15 cellular contexts compared by ENCODE assay signal in the genomic region with DNA sequence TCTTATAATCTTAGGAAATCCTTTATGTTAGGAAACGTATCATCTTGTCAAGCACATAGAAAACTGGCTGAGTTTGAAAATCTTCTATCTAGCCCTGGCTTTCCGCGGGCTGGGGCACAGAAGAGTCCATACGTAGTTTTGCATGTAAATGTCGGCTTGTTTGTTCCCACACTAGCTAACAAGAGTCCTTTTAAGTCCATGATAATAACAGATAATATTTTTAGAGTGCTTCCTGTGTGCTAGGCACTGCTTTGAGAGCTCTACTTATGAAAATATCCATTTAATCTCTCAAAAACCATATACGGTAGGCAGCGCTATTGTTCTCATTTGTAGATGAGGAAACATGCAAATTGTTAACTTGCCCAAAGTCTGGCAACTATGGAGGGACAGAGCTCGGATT. TPM values are rescaled to one million over a fixed set of nuclear protein-coding genes. Genes with fewer than 3 reads are reported as not detected.
A peak's percentile ranks its signal among the peaks of the same experiment; 100 is the strongest.
DNase-seq lines count a peak whose midpoint lies in the region; ATAC-seq and TF ChIP-seq lines count a peak whose summit lies in the region.
"Had no signal": no experiment of that assay in that cellular context is flagged by ENCODE, and none has a peak within 500 bp of the region (broad histone marks: within the 10 kb centered on the region; RNA-seq: fewer than 3 reads in every experiment).

No MANE protein-coding gene starts in this region.

- no peaks in the 10 kb centered on the region for H3K27me3 Mint-ChIP-seq in dendritic cell treated with granulocyte-macrophage colony-stimulating factor and Interleukin-4, amounts not matched to agents 40 ng/mL and 50 ng/mL, for 4 days

- ATAC-seq in upper lobe of right lung (no peak), HG02623 (IDR thresholded peaks at IDR 0.05; ENCODE audit: unreplicated experiment) (no peak)

- H3K4me3 Mint-ChIP-seq in dendritic cell treated with granulocyte-macrophage colony-stimulating factor and Interleukin-4, amounts not matched to agents 40 ng/mL and 50 ng/mL, for 4 days = no peak overlapping the region
- H3K4me3 Mint-ChIP-seq: nephron progenitor cell had no signal

- TF ChIP-seq CTCF in upper lobe of right lung (IDR thresholded peaks at IDR 0.05) = no peak
- no peak for TF ChIP-seq CTCF in dorsolateral prefrontal cortex (IDR thresholded peaks at IDR 0.05 in 54 of 56, conservative IDR thresholded peaks at IDR 0.05 in 2 of 56; ENCODE audit: low read depth in 1 of 56, partially characterized antibody in 56 of 56)

- H3K27me3 ChIP-seq in upper lobe of right lung (no peaks in the 10 kb centered on the region), dorsolateral prefrontal cortex (peaks cover 0 to 8% (median 0%) of the 10 kb centered on the region in 45 donors)
- H3K27me3 ChIP-seq: suprapubic skin had no signal

- H3K4me3 ChIP-seq in upper lobe of right lung = no peak overlapping the region
- H3K4me3 ChIP-seq in dorsolateral prefrontal cortex = no peak overlapping the region
- H3K4me3 ChIP-seq: suprapubic skin had no signal

- H3K36me3 Mint-ChIP-seq in dendritic cell treated with granulocyte-macrophage colony-stimulating factor and Interleukin-4, amounts not matched to agents 40 ng/mL and 50 ng/mL, for 4 days (ENCODE audit: low read depth) = peaks cover 29% of the 10 kb centered on the region

- H3K9me3 ChIP-seq in upper lobe of right lung = no peaks in the 10 kb centered on the region
- H3K9me3 ChIP-seq: suprapubic skin had no signal

- H3K9me3 Mint-ChIP-seq in dendritic cell treated with granulocyte-macrophage colony-stimulating factor and Interleukin-4, amounts not matched to agents 40 ng/mL and 50 ng/mL, for 4 days = no peaks in the 10 kb centered on the region
- H3K9me3 Mint-ChIP-seq: nephron progenitor cell had no signal

- H3K4me1 Mint-ChIP-seq in dendritic cell treated with granulocyte-macrophage colony-stimulating factor and Interleukin-4, amounts not matched to agents 40 ng/mL and 50 ng/mL, for 4 days (ENCODE audit: low read depth) = peaks cover 70% of the 10 kb centered on the region
- H3K4me1 Mint-ChIP-seq: nephron progenitor cell had no signal

- H3K27ac Mint-ChIP-seq in dendritic cell treated with granulocyte-macrophage colony-stimulating factor and Interleukin-4, amounts not matched to agents 40 ng/mL and 50 ng/mL, for 4 days = peak overlapping the region; percentile 73
- H3K27ac Mint-ChIP-seq: nephron progenitor cell had no signal

- no peaks in the 10 kb centered on the region for H3K36me3 ChIP-seq in upper lobe of right lung
- H3K36me3 ChIP-seq: suprapubic skin had no signal

- H3K4me1 ChIP-seq in upper lobe of right lung = peaks cover 6% of the 10 kb centered on the region
- H3K4me1 ChIP-seq: suprapubic skin had no signal

- intact Hi-C loops in dendritic cell treated with granulocyte-macrophage colony-stimulating factor and Interleukin-4, amounts not matched to agents 40 ng/mL and 50 ng/mL, for 4 days (cut with micrococcal nuclease) = no loop called here
- intact Hi-C loops in upper lobe of right lung (cut with DNase I) (no loop called here), dorsolateral prefrontal cortex (cut with DNase I) (no loop called here)

- DNase-seq in stimulated activated naive CD4-positive, alpha-beta T cell (lab: John Stamatoyannopoulos, UW) = peak in 5 of 6 experiments; percentile 30 to 77 (median 71)
- DNase-seq in stimulated activated naive CD4-positive, alpha-beta T cell treated with Interleukin-2 at 50 U/mL for 16 hours (lab: John Stamatoyannopoulos, UW) = no peak
- DNase-seq in T-helper 2 cell = peak in 3 of 5 experiments; percentile 43 to 58 (median 45)
- no peak for DNase-seq in upper lobe of right lung
- no peak for DNase-seq in dorsolateral prefrontal cortex
- no peak for DNase-seq in SIG-M5 (lab: John Stamatoyannopoulos, UW)
- DNase-seq: H7, head of caudate nucleus, NCI-H187, NCI-H510A treated with DMSO at 0.1 percent for 48 hours, nephron progenitor cell had no signal

- H3K27ac ChIP-seq in upper lobe of right lung = peak overlapping the region; percentile 8
- no peak overlapping the region for H3K27ac ChIP-seq in dorsolateral prefrontal cortex
- H3K27ac ChIP-seq: suprapubic skin had no signal

RNA-seq across cellular contexts. Expression of a gene that starts 40.5 kb away (rescaled TPM):
- total RNA-seq in upper lobe of right lung (45.0 TPM), dorsolateral prefrontal cortex (10 to 100 TPM in 81 of 120 experiments, 1 to 10 TPM in 39; 2.2 to 46.5 (median 12.0) TPM)
- total RNA-seq: H7, HT-29 had no signal

Comparison
In these comparisons a context has a peak if more than half of its experiments do, and no peak if none do; other contexts are left out.
1. DNase-seq: peak in stimulated activated naive CD4-positive, alpha-beta T cell (5 of 6) and T-helper 2 cell (3 of 5); none in stimulated activated naive CD4-positive, alpha-beta T cell treated with Interleukin-2 at 50 U/mL for 16 hours (single experiment), upper lobe of right lung (single experiment), dorsolateral prefrontal cortex (0 of 10) and SIG-M5 (single experiment).